21 cellular contexts compared by ENCODE assay signal in genomic region chr9:34347800-34348158, GRCh38.
"Had no signal": no experiment of that assay in that cellular context is flagged by ENCODE, and none has a peak within 500 bp of the region (broad histone marks: within the 10 kb centered on the region; RNA-seq: fewer than 3 reads in every experiment).

No MANE protein-coding gene starts in this region.

- H3K27me3 ChIP-seq: right atrium auricular region, tibial artery, upper lobe of right lung had no signal

- H3K4me1 ChIP-seq: parathyroid adenoma, upper lobe of right lung had no signal

- H3K36me3 ChIP-seq: upper lobe of right lung had no signal

- ATAC-seq: activated naive CD4-positive, alpha-beta T cell treated with anti-CD3 and anti-CD28 coated beads, Interleukin-2, amount 50 U/mL, for 72 hours; upper lobe of right lung had no signal

- H3K9me3 ChIP-seq: left ventricle myocardium inferior, right atrium auricular region, tibial artery, upper lobe of right lung had no signal

- H3K27ac ChIP-seq: left ventricle myocardium inferior, parathyroid adenoma, right atrium auricular region, skin epidermis, tibial artery, upper lobe of right lung had no signal

- H3K4me3 ChIP-seq: left ventricle myocardium inferior, right atrium auricular region, skin epidermis, tibial artery, upper lobe of right lung had no signal

- H3K9ac ChIP-seq: parathyroid adenoma had no signal

- H3K79me2 ChIP-seq: parathyroid adenoma had no signal

- H2AFZ ChIP-seq: parathyroid adenoma had no signal

- DNase-seq: activated CD4-positive, alpha-beta memory T cell treated with anti-CD3 and anti-CD28 coated beads, Interleukin-2, amount 10 ng/mL, durations not matched to agents 7 days and 5 days; activated CD4-positive, alpha-beta T cell treated with anti-CD3 and anti-CD28 coated beads for 1 hour; activated CD4-positive, alpha-beta T cell treated with anti-CD3 and anti-CD28 coated beads, Interleukin-2, amount 10 ng/mL, durations not matched to agents 7 days and 5 days; activated CD8-positive, alpha-beta memory T cell treated with anti-CD3 and anti-CD28 coated beads, Interleukin-2, amount 50 U/mL, for 48 hours; activated gamma-delta T cell treated with Interleukin-2 at 50 U/mL for 16 hours; activated T-cell treated with anti-CD3 and anti-CD28 coated beads, Interleukin-2, amount 50 U/mL, for 24 hours; effector CD8-positive, alpha-beta T cell; left ventricle myocardium inferior; naive B cell; occipital lobe; stimulated activated CD4-positive, alpha-beta T cell treated with anti-CD3 and anti-CD28 coated beads, Interleukin-12 subunit alpha, Interleukin-12 subunit beta, amount 100 ng/mL, for 4 hours; stimulated activated CD4-positive, alpha-beta T cell treated with anti-CD3 and anti-CD28 coated beads, Interleukin-4, amount 100 ng/mL, for 1 hour; T-helper 2 cell; tibial artery; upper lobe of right lung had no signal

- FAIRE-seq: colon, frontal cortex had no signal
